24 cellular contexts compared by ENCODE assay signal in genomic region chrX:140510306-140510676, GRCh38. TPM values are rescaled to one million over a fixed set of nuclear protein-coding genes. Genes with fewer than 3 reads are reported as not detected.
"Had no signal": no experiment of that assay in that cellular context is flagged by ENCODE, and none has a peak within 500 bp of the region (broad histone marks: within the 10 kb centered on the region; RNA-seq: fewer than 3 reads in every experiment).

No MANE protein-coding gene starts in this region.

- ATAC-seq: body of pancreas, left lobe of liver, T-helper 17 cell had no signal

- H3K9me3 Mint-ChIP-seq: activated CD4-positive, alpha-beta T cell treated with anti-CD3 and anti-CD28 coated beads, Interleukin-2, amount 10 ng/mL, durations not matched to agents 24 days and 14 days had no signal

- H3K4me1 Mint-ChIP-seq: activated CD4-positive, alpha-beta T cell treated with anti-CD3 and anti-CD28 coated beads, Interleukin-2, amount 10 ng/mL, durations not matched to agents 24 days and 14 days; T-helper 17 cell had no signal

- H3K27ac Mint-ChIP-seq: activated CD4-positive, alpha-beta T cell treated with anti-CD3 and anti-CD28 coated beads, Interleukin-2, amount 10 ng/mL, durations not matched to agents 24 days and 14 days; activated naive CD8-positive, alpha-beta T cell; naive B cell; T-helper 17 cell had no signal

- H3K4me3 ChIP-seq: body of pancreas, coronary artery, esophagus squamous epithelium, right atrium auricular region, skin epidermis, transverse colon had no signal

- H3K4me3 Mint-ChIP-seq: activated CD4-positive, alpha-beta T cell treated with anti-CD3 and anti-CD28 coated beads, Interleukin-2, amount 10 ng/mL, durations not matched to agents 24 days and 14 days; activated naive CD8-positive, alpha-beta T cell; T-helper 17 cell had no signal

- H3K36me3 Mint-ChIP-seq: activated naive CD8-positive, alpha-beta T cell; naive B cell had no signal

- H3K4me1 ChIP-seq: transverse colon had no signal

- H3K36me3 ChIP-seq: esophagus squamous epithelium, right atrium auricular region, transverse colon had no signal

- H3K9me3 ChIP-seq: body of pancreas, esophagus squamous epithelium, right atrium auricular region, transverse colon had no signal

- H3K27ac ChIP-seq: body of pancreas, coronary artery, esophagus squamous epithelium, right atrium auricular region, skin epidermis, transverse colon had no signal

- DNase-seq: activated CD4-positive, alpha-beta T cell treated with anti-CD3 and anti-CD28 coated beads, Interleukin-2, amount 10 ng/mL, durations not matched to agents 24 days and 14 days; activated CD8-positive, alpha-beta memory T cell treated with anti-CD3 and anti-CD28 coated beads, Interleukin-2, amount 50 U/mL, for 48 hours; activated gamma-delta T cell treated with Interleukin-2 at 50 U/mL for 16 hours; amniotic stem cell; body of pancreas; central memory CD4-positive, alpha-beta T cell; esophagus squamous epithelium; hypothalamus; mammary epithelial cell; naive B cell; stimulated activated CD4-positive, alpha-beta T cell treated with anti-CD3 and anti-CD28 coated beads, Interleukin-15, amount 100 ng/mL, for 24 hours; stimulated activated CD4-positive, alpha-beta T cell treated with anti-CD3 and anti-CD28 coated beads, Interleukin-4, amount 100 ng/mL, for 1 hour; stimulated activated naive CD4-positive, alpha-beta T cell; substantia nigra; T-helper 17 cell; transverse colon had no signal

RNA-seq across cellular contexts. Expression of gene SOX3, which starts 5.4 kb away (rescaled TPM):
- total RNA-seq: activated CD4-positive, alpha-beta T cell treated with anti-CD3 and anti-CD28 coated beads, Interleukin-2, amount 10 ng/mL, durations not matched to agents 24 days and 14 days; body of pancreas; endothelial cell of umbilical vein; esophagus squamous epithelium; fibroblast of villous mesenchyme; left lobe of liver; mammary epithelial cell; mononuclear cell; right atrium auricular region; T-helper 17 cell; transverse colon had no signal
- polyA plus RNA-seq: endothelial cell of umbilical vein, mammary epithelial cell had no signal
